ENCODE assay signal across 8 cellular contexts in the genomic region with DNA sequence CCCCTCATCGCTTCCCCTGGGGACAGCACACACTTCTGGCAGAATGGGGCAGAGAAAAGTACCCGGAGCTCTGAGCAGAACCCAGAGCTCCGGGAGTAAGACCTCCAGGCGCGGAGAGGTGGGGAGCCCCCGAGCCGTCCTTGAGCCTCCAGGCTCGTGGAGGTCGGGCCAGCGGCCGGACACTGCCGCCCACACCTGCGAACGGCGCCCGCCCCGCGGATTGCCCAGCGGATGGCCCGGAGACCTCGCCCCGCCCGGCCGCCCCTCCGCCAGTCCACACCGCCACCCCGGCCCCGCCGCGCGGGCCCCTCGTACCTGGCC. TPM values are rescaled to one million over a fixed set of nuclear protein-coding genes. Genes with fewer than 3 reads are reported as not detected.
DNase-seq lines count a peak whose midpoint lies in the region; ATAC-seq and TF ChIP-seq lines count a peak whose summit lies in the region.

No MANE protein-coding gene starts in this region.

- intact Hi-C loops in Caco-2 (cut with micrococcal nuclease; ENCODE audit: unreplicated experiment), result loop anchor here (5.0 kb wide), 2 partner anchors 91 to 159 kb away; partner anchors contain the start of genes AHSA1, ALKBH1, SLIRP and VIPAS39

- H3K9me3 ChIP-seq in Caco-2 (no peaks in the 10 kb centered on the region), right atrium auricular region (no peaks in the 10 kb centered on the region)

- H3K27ac Mint-ChIP-seq in Caco-2 (ENCODE audit: unreplicated experiment), result peak overlapping the region; percentile 74
- H3K27ac Mint-ChIP-seq in WTC11, result 0 out of 2 replicates have a peak overlapping the region, but pooled peaks have one; percentile 63

- H3K4me1 Mint-ChIP-seq in Caco-2 (ENCODE audit: low read depth, unreplicated experiment) (peaks cover 30% of the 10 kb centered on the region), WTC11 (peaks cover 46% of the 10 kb centered on the region)

- no TSS peak for BruUV-seq in Caco-2 (replicated peaks; lab: Mats Ljungman, UMichigan)

- DNase-seq in Caco-2 (no peak), WTC11 (ENCODE audit: low spot score) (no peak), right atrium auricular region (ENCODE audit: low spot score) (no peak), KG1 (lab: John Stamatoyannopoulos, UW) (no peak), NCI-H1436 (lab: John Stamatoyannopoulos, UW) (no peak)
- DNase-seq in activated effector memory CD4-positive, alpha-beta T cell treated with anti-CD3 and anti-CD28 coated beads, Interleukin-2, amount 50 U/mL, for 16 hours, result no peak

- H3K27ac ChIP-seq in right atrium auricular region (peak overlapping the region; percentile 76 to 81), skin epidermis (peak overlapping the region; percentile 65 to 95 (median 88))

- POLR2A ChIA-PET in Caco-2 (lab: Charles Lee), result interaction anchor here (1.0 kb wide), 1 partner anchor 11 kb away, joined by 7 read pairs; no protein-coding TSS in a partner anchor
- POLR2A ChIA-PET in WTC11 (lab: Charles Lee), result no interaction called here

- TF ChIP-seq CTCF in Caco-2 (IDR thresholded peaks at IDR 0.05; ENCODE audit: insufficient read depth in 1 of 2, low read depth in 1 of 2, low read length in 1 of 2, severe bottlenecking in 1 of 2, unreplicated experiment in 1 of 2) (no peak), WTC11 (IDR thresholded peaks at IDR 0.05) (no peak), right atrium auricular region (IDR thresholded peaks at IDR 0.05) (no peak)

- H3K4me1 ChIP-seq in Caco-2, result peaks cover 28% of the 10 kb centered on the region
- H3K4me1 ChIP-seq in right atrium auricular region, result peaks cover 0 to 15% of the 10 kb centered on the region in 2 donors

- peak; percentile 16 for ATAC-seq in HG02571 (IDR thresholded peaks at IDR 0.05; ENCODE audit: unreplicated experiment)
- ATAC-seq in WTC11, result no peak

- H3K27me3 Mint-ChIP-seq in Caco-2 (ENCODE audit: insufficient read depth, unreplicated experiment) (no peaks in the 10 kb centered on the region), WTC11 (ENCODE audit: low read depth) (no peaks in the 10 kb centered on the region)

- H3K27me3 ChIP-seq in Caco-2 (replicated peaks; ENCODE audit: control insufficient read depth, insufficient read depth, low read length) (no peaks in the 10 kb centered on the region), right atrium auricular region (no peaks in the 10 kb centered on the region)

- CTCF ChIA-PET in Caco-2 (lab: Charles Lee), result no interaction called here
- CTCF ChIA-PET in WTC11 (lab: Charles Lee), result interaction anchor here (0.6 to 1.0 kb wide), 2 partner anchors 38 to 62 kb away, joined by 3 read pairs; no protein-coding TSS in a partner anchor

- H3K9me3 Mint-ChIP-seq in Caco-2 (ENCODE audit: unreplicated experiment), result no peaks in the 10 kb centered on the region
- peaks cover under 1% of the 10 kb centered on the region for H3K9me3 Mint-ChIP-seq in WTC11

- H3K36me3 Mint-ChIP-seq in Caco-2 (ENCODE audit: insufficient read depth, unreplicated experiment) (peaks cover 18% of the 10 kb centered on the region), WTC11 (no peaks in the 10 kb centered on the region)

- H3K4me3 Mint-ChIP-seq in Caco-2 (ENCODE audit: unreplicated experiment) (peak overlapping the region; percentile 81), WTC11 (peak overlapping the region; percentile 86)

- H3K4me3 ChIP-seq in Caco-2 (ENCODE audit: low read depth, low read length) (peak overlapping the region; percentile 92), right atrium auricular region (peak overlapping the region; percentile 66 to 83), skin epidermis (peak overlapping the region; percentile 72 to 97 (median 84))

- H3K36me3 ChIP-seq in Caco-2 (ENCODE audit: control insufficient read depth, insufficient read depth, low read length), result no peaks in the 10 kb centered on the region
- H3K36me3 ChIP-seq in right atrium auricular region, result no peaks in the 10 kb centered on the region

TF ChIP-seq in WTC11, 78 proteins besides CTCF, POLR2A, EP300 and RAD21:
- TF ChIP-seq, protein P1, sequence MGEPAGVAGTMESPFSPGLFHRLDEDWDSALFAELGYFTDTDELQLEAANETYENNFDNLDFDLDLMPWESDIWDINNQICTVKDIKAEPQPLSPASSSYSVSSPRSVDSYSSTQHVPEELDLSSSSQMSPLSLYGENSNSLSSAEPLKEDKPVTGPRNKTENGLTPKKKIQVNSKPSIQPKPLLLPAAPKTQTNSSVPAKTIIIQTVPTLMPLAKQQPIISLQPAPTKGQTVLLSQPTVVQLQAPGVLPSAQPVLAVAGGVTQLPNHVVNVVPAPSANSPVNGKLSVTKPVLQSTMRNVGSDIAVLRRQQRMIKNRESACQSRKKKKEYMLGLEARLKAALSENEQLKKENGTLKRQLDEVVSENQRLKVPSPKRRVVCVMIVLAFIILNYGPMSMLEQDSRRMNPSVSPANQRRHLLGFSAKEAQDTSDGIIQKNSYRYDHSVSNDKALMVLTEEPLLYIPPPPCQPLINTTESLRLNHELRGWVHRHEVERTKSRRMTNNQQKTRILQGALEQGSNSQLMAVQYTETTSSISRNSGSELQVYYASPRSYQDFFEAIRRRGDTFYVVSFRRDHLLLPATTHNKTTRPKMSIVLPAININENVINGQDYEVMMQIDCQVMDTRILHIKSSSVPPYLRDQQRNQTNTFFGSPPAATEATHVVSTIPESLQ (CRISPR knock-in tag; IDR thresholded peaks at IDR 0.05), result no peak
- no peak for TF ChIP-seq E2F4 (CRISPR knock-in tag; IDR thresholded peaks at IDR 0.05; ENCODE audit: borderline replicate concordance, low read depth)
- TF ChIP-seq ZNF138 (CRISPR knock-in tag; conservative IDR thresholded peaks at IDR 0.05), result no peak
- no peak for TF ChIP-seq ZNF425 (CRISPR knock-in tag; conservative IDR thresholded peaks at IDR 0.05)
- no peak for TF ChIP-seq ETV6 (CRISPR knock-in tag; IDR thresholded peaks at IDR 0.05)
- no peak for TF ChIP-seq ZNF671 (CRISPR knock-in tag; IDR thresholded peaks at IDR 0.05)
- no peak for TF ChIP-seq ZNF232 (CRISPR knock-in tag; IDR thresholded peaks at IDR 0.05)
- TF ChIP-seq, protein P2, sequence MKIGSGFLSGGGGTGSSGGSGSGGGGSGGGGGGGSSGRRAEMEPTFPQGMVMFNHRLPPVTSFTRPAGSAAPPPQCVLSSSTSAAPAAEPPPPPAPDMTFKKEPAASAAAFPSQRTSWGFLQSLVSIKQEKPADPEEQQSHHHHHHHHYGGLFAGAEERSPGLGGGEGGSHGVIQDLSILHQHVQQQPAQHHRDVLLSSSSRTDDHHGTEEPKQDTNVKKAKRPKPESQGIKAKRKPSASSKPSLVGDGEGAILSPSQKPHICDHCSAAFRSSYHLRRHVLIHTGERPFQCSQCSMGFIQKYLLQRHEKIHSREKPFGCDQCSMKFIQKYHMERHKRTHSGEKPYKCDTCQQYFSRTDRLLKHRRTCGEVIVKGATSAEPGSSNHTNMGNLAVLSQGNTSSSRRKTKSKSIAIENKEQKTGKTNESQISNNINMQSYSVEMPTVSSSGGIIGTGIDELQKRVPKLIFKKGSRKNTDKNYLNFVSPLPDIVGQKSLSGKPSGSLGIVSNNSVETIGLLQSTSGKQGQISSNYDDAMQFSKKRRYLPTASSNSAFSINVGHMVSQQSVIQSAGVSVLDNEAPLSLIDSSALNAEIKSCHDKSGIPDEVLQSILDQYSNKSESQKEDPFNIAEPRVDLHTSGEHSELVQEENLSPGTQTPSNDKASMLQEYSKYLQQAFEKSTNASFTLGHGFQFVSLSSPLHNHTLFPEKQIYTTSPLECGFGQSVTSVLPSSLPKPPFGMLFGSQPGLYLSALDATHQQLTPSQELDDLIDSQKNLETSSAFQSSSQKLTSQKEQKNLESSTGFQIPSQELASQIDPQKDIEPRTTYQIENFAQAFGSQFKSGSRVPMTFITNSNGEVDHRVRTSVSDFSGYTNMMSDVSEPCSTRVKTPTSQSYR (CRISPR knock-in tag; IDR thresholded peaks at IDR 0.05), result no peak

RNA-seq across cellular contexts. Expression of gene SPTLC2, which starts 0.3 kb away (rescaled TPM):
- total RNA-seq in Caco-2 (2022), result 45.8 and 49.6 TPM in 2 replicates
- 38.2 to 40.1 TPM (median 39.6 TPM) in 3 replicates for total RNA-seq in WTC11 (2021)
- total RNA-seq in right atrium auricular region, result 10 to 100 TPM; 11.3 to 14.0 TPM
